Comparison of ENCODE assay signal across 9 cellular contexts in genomic region chr5:141135030-141135717, GRCh38. TPM values are rescaled to one million over a fixed set of nuclear protein-coding genes. Genes with fewer than 3 reads are reported as not detected.
DNase-seq lines count a peak whose midpoint lies in the region; ATAC-seq and TF ChIP-seq lines count a peak whose summit lies in the region.
"Had no signal": no experiment of that assay in that cellular context is flagged by ENCODE, and none has a peak within 500 bp of the region (broad histone marks: within the 10 kb centered on the region; RNA-seq: fewer than 3 reads in every experiment).

TSS of gene PCDHB5 (plus strand) at chr5:141135206. CDS start at chr5:141135435, 229 bp downstream.

- BruUV-seq in IMR-90 (replicated peaks; lab: Mats Ljungman, UMichigan), result no TSS peak

- H3K9me3 ChIP-seq in IMR-90 (ENCODE audit: control insufficient read depth, insufficient read depth, low read length) (peaks cover 3% of the 10 kb centered on the region; the same call in 1 of the 2 replicates), tibial nerve (peaks cover 0 to 97% (median 27%) of the 10 kb centered on the region in 4 donors)

- in situ Hi-C loops in IMR-90 (cut with MboI; ENCODE audit: low sequenced_read_pairs), result no loop called here

- H2BK20ac ChIP-seq in IMR-90 (ENCODE audit: low read depth, low read length), result no peak within 1 kb of the TSS

- peak within 1 kb of the TSS; percentile 11; the same call in 1 of the 2 replicates for H3K9ac ChIP-seq in IMR-90 (ENCODE audit: low read depth, low read length)

- H3K36me3 ChIP-seq in IMR-90 (ENCODE audit: control insufficient read depth, insufficient read depth, low read length), result no peaks in the 10 kb centered on the region
- no peaks in the 10 kb centered on the region for H3K36me3 ChIP-seq in tibial nerve

- TF ChIP-seq POLR2A in IMR-90 (IDR thresholded peaks at IDR 0.05; ENCODE audit: low read depth, low read length) (no peak), tibial nerve (IDR thresholded peaks at IDR 0.05) (no peak)

- POLR2A ChIA-PET in IMR-90 (lab: Charles Lee; ENCODE audit: unreplicated experiment), result no interaction called here

- no peak for ATAC-seq in IMR-90 (ENCODE audit: low read depth)
- ATAC-seq in HG02763 (IDR thresholded peaks at IDR 0.05; ENCODE audit: unreplicated experiment), result no peak

- H4K5ac ChIP-seq in IMR-90 (ENCODE audit: low read depth, low read length), result no peak within 1 kb of the TSS

- peak within 1 kb of the TSS; percentile 40 for H2AFZ ChIP-seq in IMR-90 (replicated peaks; ENCODE audit: low read length, poor library complexity)

- intact Hi-C loops in IMR-90 (cut with micrococcal nuclease), result no loop called here
- intact Hi-C loops in activated T-helper 2 cell treated with anti-CD3 and anti-CD28 coated beads, Interferon-gamma antibody, Interleukin-2, Interleukin-4, amounts not matched to agents 10 μg/mL and 5 μg/mL and 100 μg/mL, durations not matched to agents 14 hours and 24 hours and 36 hours (cut with micrococcal nuclease), result no loop called here

- dilution Hi-C loops in IMR-90 (cut with HindIII; ENCODE audit: low sequenced_read_pairs, unreplicated experiment), result no loop called here

- H3K27me3 ChIP-seq in IMR-90 (ENCODE audit: control insufficient read depth, insufficient read depth, low read length), result no peaks in the 10 kb centered on the region
- H3K27me3 ChIP-seq in tibial nerve, result no peaks in the 10 kb centered on the region

- H3K27ac ChIP-seq in C4-2B (no peak within 1 kb of the TSS), IMR-90 (ENCODE audit: insufficient read depth, low read length) (no peak within 1 kb of the TSS), tibial nerve (peak within 1 kb of the TSS in 1 of 4 donors; percentile 48)

- no peak within 1 kb of the TSS for H2AK9ac ChIP-seq in IMR-90 (replicated peaks; ENCODE audit: low read depth, low read length, poor library complexity)

- H3K23ac ChIP-seq in IMR-90 (ENCODE audit: low read depth, low read length), result no peak within 1 kb of the TSS

- peaks cover 56% of the 10 kb centered on the region for H3K9me3 Mint-ChIP-seq in activated T-helper 2 cell treated with anti-CD3 and anti-CD28 coated beads, Interferon-gamma antibody, Interleukin-2, Interleukin-4, amounts not matched to agents 10 μg/mL and 5 μg/mL and 100 μg/mL, durations not matched to agents 14 hours and 24 hours and 36 hours

- TF ChIP-seq RAD21 in IMR-90 (IDR thresholded peaks at IDR 0.05; ENCODE audit: low read length), result 0 out of 2 replicates have a peak, but pooled peaks have one; percentile 10

- H3K9me1 ChIP-seq in IMR-90 (ENCODE audit: insufficient read depth, low read length), result no peaks in the 10 kb centered on the region

- H3K4ac ChIP-seq in IMR-90 (ENCODE audit: low read depth, low read length), result no peak within 1 kb of the TSS

- no peaks in the 10 kb centered on the region for H4K20me1 ChIP-seq in IMR-90 (ENCODE audit: insufficient read depth, low read length)

- no peaks in the 10 kb centered on the region for H3K36me3 Mint-ChIP-seq in activated T-helper 2 cell treated with anti-CD3 and anti-CD28 coated beads, Interferon-gamma antibody, Interleukin-2, Interleukin-4, amounts not matched to agents 10 μg/mL and 5 μg/mL and 100 μg/mL, durations not matched to agents 14 hours and 24 hours and 36 hours (ENCODE audit: low read depth)

- H4K91ac ChIP-seq in IMR-90 (ENCODE audit: insufficient read depth, low read depth, low read length), result no peak within 1 kb of the TSS

- CTCF ChIA-PET in IMR-90 (lab: Yijun Ruan, JAX), result interaction anchor here (0.5 kb wide), 1 partner anchor 109 kb away, joined by 3 read pairs; no protein-coding TSS in a partner anchor

- no peak within 1 kb of the TSS for H2BK120ac ChIP-seq in IMR-90 (ENCODE audit: low read depth, low read length)

- no peak within 1 kb of the TSS for H3K14ac ChIP-seq in IMR-90 (replicated peaks; ENCODE audit: low read depth, low read length)

- TF ChIP-seq EP300 in tibial nerve (IDR thresholded peaks at IDR 0.05), result no peak

- H3K27ac Mint-ChIP-seq in activated T-helper 2 cell treated with anti-CD3 and anti-CD28 coated beads, Interferon-gamma antibody, Interleukin-2, Interleukin-4, amounts not matched to agents 10 μg/mL and 5 μg/mL and 100 μg/mL, durations not matched to agents 14 hours and 24 hours and 36 hours, result no peak within 1 kb of the TSS
- H3K27ac Mint-ChIP-seq: memory B cell had no signal

- H3K4me3 Mint-ChIP-seq in activated T-helper 2 cell treated with anti-CD3 and anti-CD28 coated beads, Interferon-gamma antibody, Interleukin-2, Interleukin-4, amounts not matched to agents 10 μg/mL and 5 μg/mL and 100 μg/mL, durations not matched to agents 14 hours and 24 hours and 36 hours (ENCODE audit: low read depth), result peak within 1 kb of the TSS; percentile 30
- H3K4me3 Mint-ChIP-seq: memory B cell had no signal

- H4K8ac ChIP-seq in IMR-90 (ENCODE audit: low read depth in 2 of 2, low read length in 2 of 2), result no peak within 1 kb of the TSS

- no peaks in the 10 kb centered on the region for H3K4me1 Mint-ChIP-seq in activated T-helper 2 cell treated with anti-CD3 and anti-CD28 coated beads, Interferon-gamma antibody, Interleukin-2, Interleukin-4, amounts not matched to agents 10 μg/mL and 5 μg/mL and 100 μg/mL, durations not matched to agents 14 hours and 24 hours and 36 hours (ENCODE audit: low read depth)
- H3K4me1 Mint-ChIP-seq: memory B cell had no signal

- 0 out of 2 replicates have a peak within 1 kb of the TSS, but pooled peaks have one; percentile 10 for H3K4me2 ChIP-seq in IMR-90 (ENCODE audit: low read depth, low read length)

- H3K4me1 ChIP-seq in IMR-90 (ENCODE audit: control insufficient read depth, insufficient read depth, low read length) (no peaks in the 10 kb centered on the region), tibial nerve (no peaks in the 10 kb centered on the region)

- H3K27me3 Mint-ChIP-seq in activated T-helper 2 cell treated with anti-CD3 and anti-CD28 coated beads, Interferon-gamma antibody, Interleukin-2, Interleukin-4, amounts not matched to agents 10 μg/mL and 5 μg/mL and 100 μg/mL, durations not matched to agents 14 hours and 24 hours and 36 hours (ENCODE audit: low read depth), result no peaks in the 10 kb centered on the region

- H3K56ac ChIP-seq in IMR-90 (ENCODE audit: extremely low read depth, insufficient read depth, low read length), result no peak within 1 kb of the TSS

- TF ChIP-seq CTCF in C4-2B (conservative IDR thresholded peaks at IDR 0.05), result peak; percentile 74
- peak; percentile 25; the same call in 1 of the 2 replicates for TF ChIP-seq CTCF in IMR-90 (conservative IDR thresholded peaks at IDR 0.05; ENCODE audit: low read depth, low read length)
- peak in 2 of 5 experiments; percentile 12 to 32 for TF ChIP-seq CTCF in tibial nerve (IDR thresholded peaks at IDR 0.05)

- no peak within 1 kb of the TSS for H3K18ac ChIP-seq in IMR-90 (ENCODE audit: low read depth, low read length)

- DNase-seq in IMR-90, result no peak
- DNase-seq in activated T-helper 2 cell treated with anti-CD3 and anti-CD28 coated beads, Interferon-gamma antibody, Interleukin-2, Interleukin-4, amounts not matched to agents 10 μg/mL and 5 μg/mL and 100 μg/mL, durations not matched to agents 14 hours and 24 hours and 36 hours (ENCODE audit: low spot score), result no peak
- DNase-seq in inferior parietal cortex (ENCODE audit: extremely low spot score), result peak; percentile 44
- peak in 1 of 2 donors; percentile 33 for DNase-seq in tibial nerve (ENCODE audit: low spot score in 2 of 2)
- DNase-seq in effector CD4-positive, alpha-beta T cell, result no peak
- DNase-seq in NCI-H2107 (lab: John Stamatoyannopoulos, UW), result no peak

- no peak within 1 kb of the TSS for H2BK5ac ChIP-seq in IMR-90 (ENCODE audit: low read depth, low read length, poor library complexity, severe bottlenecking)

- H2BK15ac ChIP-seq in IMR-90 (ENCODE audit: low read depth, low read length), result no peak within 1 kb of the TSS

- no peak within 1 kb of the TSS for H2AK5ac ChIP-seq in IMR-90 (ENCODE audit: low read depth, low read length)

- H3K4me3 ChIP-seq in IMR-90 (ENCODE audit: insufficient read depth, low read depth, low read length) (peak within 1 kb of the TSS; percentile 45), tibial nerve (peak within 1 kb of the TSS; percentile 8 to 48 (median 16))

- H3K79me1 ChIP-seq in IMR-90 (ENCODE audit: low read depth in 1 of 2, low read length in 2 of 2), result no peaks in the 10 kb centered on the region

- 25% methylated on average over 18 of the region's 22 CpGs; no CpG with 5 or more reads in 1 of the 2 experiments for WGBS in IMR-90 (ENCODE audit: extremely low coverage in 2 of 2, insufficient read length in 1 of 2), 2 experiments
- 23 to 26% methylated on average over 22 of the region's 22 CpGs for WGBS in tibial nerve, 2 donors

TF ChIP-seq in IMR-90, 13 proteins besides CTCF, POLR2A, EP300 and RAD21:
- TF ChIP-seq CHD1 (IDR thresholded peaks at IDR 0.05; ENCODE audit: low read depth, low read length) (no peak), FOS (IDR thresholded peaks at IDR 0.05; ENCODE audit: low read depth, low read length) (no peak)

RNA-seq across cellular contexts. Expression of gene PCDHB5, which starts in this region (rescaled TPM):
- 0.18 and 0.28 TPM in 2 replicates for total RNA-seq in IMR-90 (2012; rRNA removed)
- polyA plus RNA-seq in IMR-90 (2012; rRNA removed), result 0.32 TPM in 2 replicates
- polyA plus RNA-seq in IMR-90 (2012; cell fraction: cytosol; rRNA removed), result 0.59 and 0.95 TPM in 2 replicates
- polyA plus RNA-seq in IMR-90 (2012; cell fraction: nucleus; rRNA removed; ENCODE audit: low replicate concordance), result 0.26 and 0.72 TPM in 2 replicates
- total RNA-seq in activated T-helper 2 cell treated with anti-CD3 and anti-CD28 coated beads, Interferon-gamma antibody, Interleukin-2, Interleukin-4, amounts not matched to agents 10 μg/mL and 5 μg/mL and 100 μg/mL, durations not matched to agents 14 hours and 24 hours and 36 hours, result not detected in 2 replicates
- total RNA-seq in tibial nerve, result 10 to 100 TPM in 2 of 4 donors, 1 to 10 TPM in 2; 5.9 to 15.5 (median 9.6) TPM
